In the genomic region with DNA sequence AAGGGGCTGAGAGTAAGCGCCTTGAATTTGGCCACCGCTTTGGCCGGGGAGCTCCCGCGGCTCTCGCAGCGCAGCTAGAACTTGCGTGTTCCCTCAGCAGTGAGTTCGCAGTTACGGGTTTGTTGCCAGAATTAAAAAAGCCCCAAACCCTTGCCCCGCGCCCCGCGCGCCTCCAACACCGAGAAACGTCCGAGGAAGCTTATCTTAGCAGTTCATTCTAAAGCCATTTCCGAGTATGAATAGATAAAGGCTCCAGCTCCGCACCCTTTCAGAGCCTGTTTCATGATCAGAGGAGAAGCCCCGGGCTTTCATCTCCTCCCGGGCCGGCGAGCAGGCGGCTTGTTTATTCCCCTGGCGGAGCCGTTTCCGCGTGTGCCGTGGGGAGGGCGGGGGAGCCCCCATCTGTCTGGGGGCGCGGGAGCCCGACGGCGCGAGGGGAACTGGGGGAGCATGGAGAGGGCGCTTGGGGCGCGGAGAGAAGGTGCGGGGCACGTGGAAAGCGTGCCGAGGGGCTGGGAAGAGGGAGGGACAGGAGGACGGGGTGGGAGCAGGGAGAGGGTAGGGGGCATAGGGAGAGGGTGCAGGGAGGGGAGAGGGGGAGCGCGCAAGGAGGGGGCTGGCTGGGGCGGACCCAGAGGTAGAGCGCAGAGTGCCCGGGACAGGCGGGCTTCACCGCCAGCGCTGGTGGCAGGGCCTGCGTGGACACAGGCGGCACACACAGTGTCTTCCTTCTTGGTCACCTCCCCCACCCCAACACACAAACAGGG, we compare ENCODE assay signal across 10 cellular contexts. TPM values are rescaled to one million over a fixed set of nuclear protein-coding genes. Genes with fewer than 3 reads are reported as not detected.
A peak's percentile ranks its signal among the peaks of the same experiment; 100 is the strongest.
DNase-seq lines count a peak whose midpoint lies in the region; ATAC-seq and TF ChIP-seq lines count a peak whose summit lies in the region.
"Had no signal": no experiment of that assay in that cellular context is flagged by ENCODE, and none has a peak within 500 bp of the region (broad histone marks: within the 10 kb centered on the region; RNA-seq: fewer than 3 reads in every experiment).

No MANE protein-coding gene starts in this region.

- H3K9me3 Mint-ChIP-seq in H9: peaks cover 4 to 5% of the 10 kb centered on the region in 2 experiments
- H3K9me3 Mint-ChIP-seq in naive thymus-derived CD4-positive, alpha-beta T cell: no peaks in the 10 kb centered on the region

- H3K9ac ChIP-seq in H9 (ENCODE audit: extremely low read depth, insufficient read length, low read length): no peak overlapping the region
- no peak overlapping the region for H3K9ac ChIP-seq in mammary epithelial cell (ENCODE audit: insufficient read depth, low read length)

- peaks cover 52% of the 10 kb centered on the region for H3K27me3 ChIP-seq in AG04450 (ENCODE audit: control insufficient read depth, insufficient read depth, low read length)
- peaks cover 77% of the 10 kb centered on the region for H3K27me3 ChIP-seq in H9 (ENCODE audit: insufficient read depth, low read length)
- peaks cover 11% of the 10 kb centered on the region for H3K27me3 ChIP-seq in mammary epithelial cell (ENCODE audit: insufficient read depth, low read length)
- H3K27me3 ChIP-seq in naive thymus-derived CD4-positive, alpha-beta T cell (ENCODE audit: control insufficient read depth in 2 of 2, insufficient read depth in 2 of 2, low read length in 2 of 2): peaks cover 0 to 17% of the 10 kb centered on the region in 2 donors
- H3K27me3 ChIP-seq in gastroesophageal sphincter: peaks cover 67% of the 10 kb centered on the region

- H2BK15ac ChIP-seq in H9 (ENCODE audit: low read depth, low read length): no peak overlapping the region

- no peak overlapping the region for H4K8ac ChIP-seq in H9 (replicated peaks; ENCODE audit: insufficient read length, low read depth, low read length)

- CTCF ChIA-PET in AG04450 (lab: Charles Lee): no interaction called here
- CTCF ChIA-PET in mammary epithelial cell (lab: Charles Lee; ENCODE audit: low non-redundant PET): no interaction called here
- CTCF ChIA-PET in naive thymus-derived CD4-positive, alpha-beta T cell (lab: Charles Lee): no interaction called here

- H3T11ph ChIP-seq in H9 (ENCODE audit: low read length): no peak overlapping the region

- POLR2A ChIA-PET in AG04450 (lab: Yijun Ruan, JAX): interaction anchor here (0.5 to 0.7 kb wide), 3 partner anchors 12 to 323 kb away, joined by 3 to 7 read pairs (median 3); no protein-coding TSS in a partner anchor
- POLR2A ChIA-PET in naive thymus-derived CD4-positive, alpha-beta T cell (lab: Charles Lee): no interaction called here

- H4K91ac ChIP-seq in H9 (ENCODE audit: insufficient read length, low read depth, low read length): no peak overlapping the region

- H2AFZ ChIP-seq in H9 (ENCODE audit: low read length) (no peak overlapping the region), mammary epithelial cell (ENCODE audit: low read depth, low read length) (peak overlapping the region; percentile 61)

- TF ChIP-seq CTCF in AG04450 (IDR thresholded peaks at IDR 0.05; ENCODE audit: low read depth, low read length): no peak
- TF ChIP-seq CTCF in H9 (conservative IDR thresholded peaks at IDR 0.05): 0 out of 3 replicates have a peak, but pooled peaks have one; percentile 5
- TF ChIP-seq CTCF in mammary epithelial cell (conservative IDR thresholded peaks at IDR 0.05 in 1 of 2, IDR thresholded peaks at IDR 0.05 in 1 of 2; ENCODE audit: extremely low read depth in 1 of 2, insufficient read depth in 1 of 2, low read depth in 1 of 2, low read length in 2 of 2): no peak
- TF ChIP-seq CTCF in gastroesophageal sphincter (IDR thresholded peaks at IDR 0.05): no peak

- peak overlapping the region; percentile 50 to 77 for H3K4me3 Mint-ChIP-seq in H9
- H3K4me3 Mint-ChIP-seq in naive thymus-derived CD4-positive, alpha-beta T cell: peak overlapping the region in 9 of 10 donors; percentile 30 to 71 (median 60)

- H3K27me3 Mint-ChIP-seq in H9 (ENCODE audit: low read depth): peaks cover 99% of the 10 kb centered on the region
- H3K27me3 Mint-ChIP-seq in naive thymus-derived CD4-positive, alpha-beta T cell: peaks cover 63 to 86% (median 80%) of the 10 kb centered on the region in 5 donors

- H2BK5ac ChIP-seq in H9 (ENCODE audit: insufficient read length, low read length): no peak overlapping the region

- no peak overlapping the region for H4K5ac ChIP-seq in H9 (ENCODE audit: insufficient read length, low read depth, low read length)

- H3K27ac Mint-ChIP-seq in H9: no peak overlapping the region
- H3K27ac Mint-ChIP-seq in naive thymus-derived CD4-positive, alpha-beta T cell: no peak overlapping the region

- peak; percentile 27 for ATAC-seq in naive thymus-derived CD4-positive, alpha-beta T cell
- ATAC-seq in GM18868 (IDR thresholded peaks at IDR 0.05; ENCODE audit: unreplicated experiment) (no peak), gastroesophageal sphincter (no peak)

- no CpG with 5 or more reads among the region's 55 CpGs for WGBS in H9 (ENCODE audit: extremely low coverage, insufficient read length, low lambda C conversion rate)
- 2% methylated on average over 19 of the region's 55 CpGs for WGBS in mammary epithelial cell (ENCODE audit: low coverage, missing lambda C conversion rate)
- 32% methylated on average over 8 of the region's 55 CpGs; no CpG with 5 or more reads in 1 of the 2 donors for WGBS in gastroesophageal sphincter (ENCODE audit: low coverage in 1 of 2), 2 donors

- no TSS peak for BruUV-seq in mammary epithelial cell (replicated peaks; lab: Mats Ljungman, UMichigan)

- no peak overlapping the region for H2AK5ac ChIP-seq in H9 (ENCODE audit: insufficient read length, low read length)

- H3K4ac ChIP-seq in H9 (ENCODE audit: low read depth, low read length): no peak overlapping the region

- H3K4me2 ChIP-seq in H9 (ENCODE audit: insufficient read depth, insufficient read length, low read length) (peak overlapping the region; percentile 48), mammary epithelial cell (ENCODE audit: insufficient read depth, low read depth, low read length) (peak overlapping the region; percentile 65)

- H3K36me3 ChIP-seq in mammary epithelial cell (ENCODE audit: insufficient read depth, low read length) (no peaks in the 10 kb centered on the region), gastroesophageal sphincter (no peaks in the 10 kb centered on the region)
- no peaks in the 10 kb centered on the region for H3K36me3 ChIP-seq in naive thymus-derived CD4-positive, alpha-beta T cell (ENCODE audit: control insufficient read depth in 2 of 3, insufficient read depth in 3 of 3, low read length in 3 of 3)

- no peak overlapping the region for H3K23ac ChIP-seq in H9 (ENCODE audit: insufficient read length, low read depth, low read length)

- DNase-seq in AG04450 (ENCODE audit: low read depth, low spot score) (no peak), H9 (peak; percentile 55), mammary epithelial cell (no peak), UCSD-AML1 (lab: John Stamatoyannopoulos, UW; ENCODE audit: unreplicated experiment) (no peak), HT-29 (ENCODE audit: low spot score) (no peak)
- no peak for DNase-seq in naive thymus-derived CD4-positive, alpha-beta T cell
- DNase-seq: NCI-H345; stimulated activated CD4-positive, alpha-beta T cell treated with anti-CD3 and anti-CD28 coated beads, Interleukin-2, amount 100 ng/mL, for 48 hours had no signal

- H3K79me1 ChIP-seq in H9 (ENCODE audit: insufficient read depth, low read depth, low read length, poor library complexity, severe bottlenecking): no peaks in the 10 kb centered on the region

- H3K4me1 ChIP-seq in H9 (ENCODE audit: insufficient read depth, low read length) (no peaks in the 10 kb centered on the region; the same call in 1 of the 2 replicates), mammary epithelial cell (ENCODE audit: insufficient read depth, low read length) (no peaks in the 10 kb centered on the region), gastroesophageal sphincter (peaks cover 0 to 19% (median 0%) of the 10 kb centered on the region in 3 donors)
- H3K4me1 ChIP-seq in naive thymus-derived CD4-positive, alpha-beta T cell (ENCODE audit: control insufficient read depth in 2 of 2, insufficient read depth in 2 of 2, low read length in 2 of 2): no peaks in the 10 kb centered on the region

- in situ Hi-C loops in mammary epithelial cell (cut with MboI; ENCODE audit: low sequenced_read_pairs in 2 of 2): no loop called here

- no peak overlapping the region for H3K14ac ChIP-seq in H9 (ENCODE audit: insufficient read depth, low read length)

- no peak overlapping the region for H3K56ac ChIP-seq in H9 (ENCODE audit: insufficient read length, low read depth, low read length)

- no peaks in the 10 kb centered on the region for H3K23me2 ChIP-seq in H9 (ENCODE audit: insufficient read length, low read depth, low read length, poor library complexity, severe bottlenecking)

- no peak overlapping the region for H3K27ac ChIP-seq in AG04450 (ENCODE audit: low read depth, low read length)
- H3K27ac ChIP-seq in H9 (ENCODE audit: insufficient read length, low read depth, low read length): no peak overlapping the region
- H3K27ac ChIP-seq in mammary epithelial cell (ENCODE audit: insufficient read depth, low read depth, low read length): no peak overlapping the region
- H3K27ac ChIP-seq in naive thymus-derived CD4-positive, alpha-beta T cell (ENCODE audit: low read depth, low read length): no peak overlapping the region
- H3K27ac ChIP-seq in gastroesophageal sphincter: no peak overlapping the region

- H2BK20ac ChIP-seq in H9 (ENCODE audit: low read depth, low read length, poor library complexity, severe bottlenecking): no peak overlapping the region

- H3K9me3 ChIP-seq in AG04450 (ENCODE audit: control insufficient read depth, insufficient read depth, low read length): peaks cover 2% of the 10 kb centered on the region; the same call in 1 of the 2 replicates
- H3K9me3 ChIP-seq in H9 (ENCODE audit: control insufficient read depth, low read depth, low read length): no peaks in the 10 kb centered on the region
- no peaks in the 10 kb centered on the region for H3K9me3 ChIP-seq in mammary epithelial cell (replicated peaks; ENCODE audit: insufficient read depth, low read length)
- H3K9me3 ChIP-seq in naive thymus-derived CD4-positive, alpha-beta T cell (ENCODE audit: control insufficient read depth in 2 of 3, low read length in 3 of 3): no peaks in the 10 kb centered on the region
- H3K9me3 ChIP-seq in gastroesophageal sphincter: no peaks in the 10 kb centered on the region

- no peaks in the 10 kb centered on the region for H3K79me2 ChIP-seq in H9 (ENCODE audit: insufficient read depth, low read length)
- H3K79me2 ChIP-seq in mammary epithelial cell (ENCODE audit: insufficient read depth, low read length): no peaks in the 10 kb centered on the region

- peaks cover 24 to 44% of the 10 kb centered on the region in 2 experiments for H3K4me1 Mint-ChIP-seq in H9
- H3K4me1 Mint-ChIP-seq in naive thymus-derived CD4-positive, alpha-beta T cell: peaks cover 9 to 41% (median 31%) of the 10 kb centered on the region in 7 donors

- H3K4me3 ChIP-seq in AG04450 (ENCODE audit: low read depth, low read length): peak overlapping the region; percentile 25
- H3K4me3 ChIP-seq in mammary epithelial cell (replicated peaks in 1 of 3; ENCODE audit: insufficient read depth in 1 of 3, low read depth in 2 of 3, low read length in 3 of 3): peak overlapping the region in 1 of 3 experiments; percentile 27
- H3K4me3 ChIP-seq in naive thymus-derived CD4-positive, alpha-beta T cell (ENCODE audit: low read length): no peak overlapping the region
- H3K4me3 ChIP-seq in gastroesophageal sphincter: peak overlapping the region in 1 of 2 donors; percentile 35

- H3K18ac ChIP-seq in H9 (ENCODE audit: insufficient read length, low read depth, low read length): no peak overlapping the region

- intact Hi-C loops in mammary epithelial cell (cut with micrococcal nuclease): no loop called here
- intact Hi-C loops in naive thymus-derived CD4-positive, alpha-beta T cell (cut with micrococcal nuclease): no loop called here

- no peak for TF ChIP-seq EP300 in gastroesophageal sphincter (IDR thresholded peaks at IDR 0.05)

- peaks cover 0 to 1% (median 0%) of the 10 kb centered on the region in 3 experiments; a peak in 2 of 7 replicates for H3K36me3 Mint-ChIP-seq in H9 (ENCODE audit: insufficient read depth in 1 of 3, low read depth in 3 of 3)
- H3K36me3 Mint-ChIP-seq in naive thymus-derived CD4-positive, alpha-beta T cell: no peaks in the 10 kb centered on the region

- H4K20me1 ChIP-seq in H9 (ENCODE audit: control insufficient read depth, insufficient read depth, insufficient read length) (peaks cover 2% of the 10 kb centered on the region), mammary epithelial cell (ENCODE audit: insufficient read depth, low read length) (no peaks in the 10 kb centered on the region)

- no peak overlapping the region for H2BK12ac ChIP-seq in H9 (ENCODE audit: insufficient read length, low read depth, low read length)

- no peak for TF ChIP-seq POLR2A in gastroesophageal sphincter (IDR thresholded peaks at IDR 0.05)

- no peak overlapping the region for H2BK120ac ChIP-seq in H9 (ENCODE audit: low read depth, low read length, poor library complexity, severe bottlenecking)

- dilution Hi-C loops in mammary epithelial cell (cut with HindIII; ENCODE audit: low sequenced_read_pairs): no loop called here

RNA-seq across cellular contexts. Expression of gene TBX4, which starts 9.9 kb away (rescaled TPM):
- polyA plus RNA-seq in AG04450 (2011; rRNA removed): 0.06 and 0.11 TPM in 2 replicates
- polyA minus RNA-seq in AG04450 (2011; rRNA and poly(A)+ RNA removed): not detected in 2 replicates
- total RNA-seq in H9 (2021): not detected in 2 replicates
- under 1 TPM in 1 of 2 donors, not detected in 1; 0.33 TPM for total RNA-seq in mammary epithelial cell
- 0.03 TPM for polyA plus RNA-seq in mammary epithelial cell
- not detected for polyA minus RNA-seq in mammary epithelial cell
- total RNA-seq in naive thymus-derived CD4-positive, alpha-beta T cell: not detected
- polyA plus RNA-seq in naive thymus-derived CD4-positive, alpha-beta T cell: not detected
- total RNA-seq in gastroesophageal sphincter: under 1 TPM in 1 of 4 donors, not detected in 3; 0.27 TPM
- total RNA-seq in HT-29 (2014; rRNA removed; shearing (Covaris generic)): not detected in 2 replicates
